8 cellular contexts compared by ENCODE assay signal in the genomic region with DNA sequence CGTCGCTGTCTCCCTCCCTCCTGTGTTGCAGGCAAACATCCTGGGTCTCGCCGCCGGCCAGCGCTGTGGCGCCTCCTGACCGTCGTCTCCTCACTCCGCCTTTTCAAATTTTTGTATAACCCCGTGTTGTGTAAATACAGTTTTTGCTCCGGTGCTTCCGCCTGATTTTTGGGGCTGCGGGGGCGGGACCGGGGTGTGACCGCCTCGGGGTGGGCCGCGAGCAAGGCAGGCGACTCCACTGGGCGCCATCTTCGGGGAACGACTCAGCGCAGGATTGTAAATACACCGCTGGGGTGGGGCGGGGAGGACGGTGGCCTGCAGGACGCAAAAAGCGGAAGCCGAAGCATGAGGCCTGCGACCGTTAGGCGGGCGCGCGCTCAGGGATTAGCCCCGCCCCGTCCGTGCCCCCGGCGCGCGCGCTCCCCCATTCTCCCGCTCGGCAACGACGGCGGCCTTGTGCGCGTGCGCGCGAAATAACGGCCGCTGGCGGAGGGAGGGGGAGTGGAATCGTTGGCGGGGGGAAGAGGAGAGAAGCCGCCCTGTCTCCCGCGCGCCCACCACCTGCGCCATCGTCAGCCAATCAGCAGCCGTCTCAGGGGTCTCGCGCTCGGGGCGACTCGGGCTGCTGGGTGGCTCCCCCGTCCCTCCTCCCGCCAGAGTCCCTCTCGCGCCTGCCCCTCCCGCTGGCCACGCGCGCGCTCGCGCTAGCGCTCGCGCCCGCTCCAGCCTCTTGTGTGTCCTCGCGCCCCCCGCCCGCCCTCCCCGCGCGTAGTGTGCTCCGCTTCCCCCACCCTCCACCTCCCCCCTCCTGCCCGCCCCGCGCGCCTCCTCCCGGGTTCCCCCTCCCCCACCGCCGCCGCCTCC. TPM values are rescaled to one million over a fixed set of nuclear protein-coding genes. Genes with fewer than 3 reads are reported as not detected.
DNase-seq lines count a peak whose midpoint lies in the region; ATAC-seq and TF ChIP-seq lines count a peak whose summit lies in the region.

No MANE protein-coding gene starts in this region.

- H3K27me3 ChIP-seq in cardiac muscle cell = no peaks in the 10 kb centered on the region
- no peaks in the 10 kb centered on the region for H3K27me3 ChIP-seq in parathyroid adenoma (ENCODE audit: control insufficient read depth, insufficient read depth, low read length)
- H3K27me3 ChIP-seq in tibial artery = no peaks in the 10 kb centered on the region

- 0 to 1% (median 1%) methylated on average over 76 to 96 of the region's 103 CpGs for WGBS in adipose tissue, 3 donors

- no peak for TF ChIP-seq CTCF in GM12875 (IDR thresholded peaks at IDR 0.05; ENCODE audit: borderline replicate concordance, insufficient read depth, low read depth, low read length)
- no peak for TF ChIP-seq CTCF in cardiac muscle cell (IDR thresholded peaks at IDR 0.05; ENCODE audit: low read depth, low read length)
- peak; percentile 14 for TF ChIP-seq CTCF in parathyroid adenoma (IDR thresholded peaks at IDR 0.05)
- peak in 1 of 2 experiments; percentile 18 for TF ChIP-seq CTCF in tibial artery (IDR thresholded peaks at IDR 0.05)

- H3K27ac ChIP-seq in adipose tissue (ENCODE audit: low read depth, low read length) (peak overlapping the region; percentile 83), cardiac muscle cell (peak overlapping the region; percentile 91), parathyroid adenoma (peak overlapping the region; percentile 84), tibial artery (peak overlapping the region; percentile 90 to 97)

- no peaks in the 10 kb centered on the region for H3K79me2 ChIP-seq in parathyroid adenoma

- DNase-seq in NCI-H1417 (lab: John Stamatoyannopoulos, UW) = peak; percentile 94 to 100 (median 99)
- DNase-seq in SW480 (ENCODE audit: low spot score) = peak; percentile 94
- peak; percentile 96 to 98 for DNase-seq in cardiac muscle cell (ENCODE audit: low read depth in 1 of 2, low spot score in 1 of 2)
- peak; percentile 97 to 99 for DNase-seq in tibial artery

- H3K4me3 ChIP-seq in GM12875 (ENCODE audit: low read depth, low read length) (peak overlapping the region; percentile 72), cardiac muscle cell (peak overlapping the region; percentile 48), parathyroid adenoma (ENCODE audit: low read depth, low read length) (peak overlapping the region; percentile 97), tibial artery (peak overlapping the region; percentile 72 to 88)

- H3K4me1 ChIP-seq in cardiac muscle cell (ENCODE audit: low read depth) (peaks cover 23% of the 10 kb centered on the region), parathyroid adenoma (peaks cover 18% of the 10 kb centered on the region), tibial artery (peaks cover 11 to 45% (median 38%) of the 10 kb centered on the region in 4 donors)

- H3K4me2 ChIP-seq in parathyroid adenoma (ENCODE audit: low read length) = peak overlapping the region; percentile 96

- peak overlapping the region; percentile 10 for H3K9ac ChIP-seq in parathyroid adenoma

- peak; percentile 54 for ATAC-seq in HG02759 (IDR thresholded peaks at IDR 0.05; ENCODE audit: unreplicated experiment)

- intact Hi-C loops in tibial artery (cut with DNase I; ENCODE audit: low total_unique reads) = no loop called here

- peak overlapping the region; percentile 78 for H2AFZ ChIP-seq in parathyroid adenoma

- H3K9me3 ChIP-seq in cardiac muscle cell (ENCODE audit: low read depth) (no peaks in the 10 kb centered on the region), parathyroid adenoma (ENCODE audit: control insufficient read depth, low read length) (no peaks in the 10 kb centered on the region), tibial artery (no peaks in the 10 kb centered on the region)

- H3K36me3 ChIP-seq in cardiac muscle cell (peaks cover 24% of the 10 kb centered on the region), parathyroid adenoma (ENCODE audit: control insufficient read depth, insufficient read depth, low read length) (no peaks in the 10 kb centered on the region), tibial artery (peaks cover 12 to 34% (median 13%) of the 10 kb centered on the region in 3 donors)

RNA-seq across cellular contexts. Expression of gene MAZ, which starts 0.9 kb away (rescaled TPM):
- 100 to 1,000 TPM in 1 of 3 donors, 10 to 100 TPM in 2; 74.2 to 137 (median 83.9) TPM for polyA plus RNA-seq in adipose tissue
- total RNA-seq in cardiac muscle cell = 310 and 370 TPM in 2 replicates
- polyA plus RNA-seq in cardiac muscle cell = 186 and 257 TPM in 2 replicates

RNA-seq across cellular contexts. Expression of gene PRRT2, which starts 6.5 kb away (rescaled TPM):
- polyA plus RNA-seq in adipose tissue (1 to 10 TPM in 1 of 3 donors, under 1 TPM in 2; 0.56 to 3.7 (median 0.95) TPM), cardiac muscle cell (19.3 and 19.8 TPM in 2 replicates)
- 17.9 and 19.7 TPM in 2 replicates for total RNA-seq in cardiac muscle cell

RNA-seq across cellular contexts. Expression of gene PAGR1, which starts 10.5 kb away (rescaled TPM):
- 10 to 100 TPM; 15.2 to 33.3 (median 18.5) TPM for polyA plus RNA-seq in adipose tissue
- total RNA-seq in cardiac muscle cell = 113 and 120 TPM in 2 replicates
- 106 and 113 TPM in 2 replicates for polyA plus RNA-seq in cardiac muscle cell

RNA-seq across cellular contexts. Expression of gene MVP, which starts 14.8 kb away (rescaled TPM):
- polyA plus RNA-seq in adipose tissue = 100 to 1,000 TPM in 2 of 3 donors, 10 to 100 TPM in 1; 90.1 to 104 (median 103) TPM
- 8.9 and 25.0 TPM in 2 replicates for total RNA-seq in cardiac muscle cell
- 9.3 and 21.2 TPM in 2 replicates for polyA plus RNA-seq in cardiac muscle cell

RNA-seq across cellular contexts. Expression of gene KIF22, which starts 14.9 kb away (rescaled TPM):
- polyA plus RNA-seq in adipose tissue = 10 to 100 TPM; 19.7 to 32.1 (median 29.8) TPM
- 57.5 and 121 TPM in 2 replicates for total RNA-seq in cardiac muscle cell
- polyA plus RNA-seq in cardiac muscle cell = 59.5 and 103 TPM in 2 replicates

Comparison
In these comparisons a context has a peak if more than half of its experiments do, and no peak if none do; other contexts are left out.
1. Peak in every context shown above with its lines: DNase-seq, ATAC-seq, H3K4me3 ChIP-seq and H3K27ac ChIP-seq.